ENCODE assay signal across 21 cellular contexts in genomic region chr1:236172041-236172579, GRCh38. TPM values are rescaled to one million over a fixed set of nuclear protein-coding genes. Genes with fewer than 3 reads are reported as not detected.
A peak's percentile ranks its signal among the peaks of the same experiment; 100 is the strongest.
DNase-seq lines count a peak whose midpoint lies in the region; ATAC-seq and TF ChIP-seq lines count a peak whose summit lies in the region.
"Had no signal": no experiment of that assay in that cellular context is flagged by ENCODE, and none has a peak within 500 bp of the region (broad histone marks: within the 10 kb centered on the region; RNA-seq: fewer than 3 reads in every experiment).

No MANE protein-coding gene starts in this region.

- intact Hi-C loops in adrenal gland (cut with DNase I), result no loop called here

- H3K9me3 ChIP-seq in SK-N-MC (ENCODE audit: low read depth, low read length) (no peaks in the 10 kb centered on the region), adrenal gland (replicated peaks in 1 of 3) (no peaks in the 10 kb centered on the region)

- no peaks in the 10 kb centered on the region for H3K4me1 ChIP-seq in adrenal gland (replicated peaks in 1 of 2)

- no peaks in the 10 kb centered on the region for H3K27me3 ChIP-seq in adrenal gland

- H3K27ac ChIP-seq in SK-N-MC, result peak overlapping the region; percentile 77
- H3K27ac ChIP-seq in adrenal gland, result no peak overlapping the region
- H3K27ac ChIP-seq: RWPE1 had no signal

- ATAC-seq in activated T-cell treated with anti-CD3 and anti-CD28 coated beads, Interleukin-2, amount 50 U/mL, for 4 hours, result no peak
- no peak for ATAC-seq in GM18519 (IDR thresholded peaks at IDR 0.05; ENCODE audit: low FRiP score, unreplicated experiment)
- ATAC-seq: HepG2, PC-3 had no signal

- H3K36me3 ChIP-seq in SK-N-MC (ENCODE audit: insufficient read depth, low read length), result peaks cover 57% of the 10 kb centered on the region
- no peaks in the 10 kb centered on the region for H3K36me3 ChIP-seq in adrenal gland (replicated peaks in 1 of 2)

- H3K9ac ChIP-seq in SK-N-MC (ENCODE audit: insufficient read length), result no peak overlapping the region

- no peaks in the 10 kb centered on the region for H3K9me3 Mint-ChIP-seq in activated T-cell treated with anti-CD3 and anti-CD28 coated beads, Interleukin-2, amount 50 U/mL, for 4 hours
- H3K9me3 Mint-ChIP-seq: CD4-positive, alpha-beta memory T cell had no signal

- no peaks in the 10 kb centered on the region for H3K4me1 Mint-ChIP-seq in activated T-cell treated with anti-CD3 and anti-CD28 coated beads, Interleukin-2, amount 50 U/mL, for 4 hours (ENCODE audit: low read depth)

- no peak for TF ChIP-seq POLR2A in adrenal gland (IDR thresholded peaks at IDR 0.05)

- DNase-seq in EH (ENCODE audit: low read depth) (peak; percentile 15), SK-N-MC (ENCODE audit: low read depth, low spot score) (no peak), fibroblast of peridontal ligament (ENCODE audit: extremely low read depth) (peak; percentile 71), adrenal gland (no peak), NCI-H146 treated with DMSO at 0.1 percent for 48 hours (lab: John Stamatoyannopoulos, UW; ENCODE audit: unreplicated experiment) (no peak)
- no peak for DNase-seq in activated T-cell treated with anti-CD3 and anti-CD28 coated beads, Interleukin-2, amount 50 U/mL, for 4 hours
- DNase-seq: Calu3; CD4-positive, alpha-beta memory T cell; EL; KG1; MV-4-11; NCI-H1417; NCI-H187 treated with DMSO at 0.1 percent for 48 hours; NCI-H2227 treated with DMSO at 0.1 percent for 48 hours; NCI-H510A treated with DMSO at 0.1 percent for 48 hours; PC-3; SIG-M5 had no signal

- TF ChIP-seq CTCF in adrenal gland (IDR thresholded peaks at IDR 0.05), result no peak

- no peaks in the 10 kb centered on the region for H3K27me3 Mint-ChIP-seq in activated T-cell treated with anti-CD3 and anti-CD28 coated beads, Interleukin-2, amount 50 U/mL, for 4 hours (ENCODE audit: low read depth)
- H3K27me3 Mint-ChIP-seq: B cell; CD4-positive, alpha-beta memory T cell had no signal

- H3K4me3 Mint-ChIP-seq in activated T-cell treated with anti-CD3 and anti-CD28 coated beads, Interleukin-2, amount 50 U/mL, for 4 hours, result no peak overlapping the region
- H3K4me3 Mint-ChIP-seq: B cell; CD4-positive, alpha-beta memory T cell had no signal

- H3K4me3 ChIP-seq in SK-N-MC (no peak overlapping the region), adrenal gland (no peak overlapping the region)

- peaks cover 4% of the 10 kb centered on the region for H3K36me3 Mint-ChIP-seq in activated T-cell treated with anti-CD3 and anti-CD28 coated beads, Interleukin-2, amount 50 U/mL, for 4 hours (ENCODE audit: insufficient read depth)

RNA-seq across cellular contexts. Expression of gene GPR137B, which starts 29.8 kb away (rescaled TPM):
- 1 to 10 TPM; 5.0 to 6.0 (median 5.6) TPM for total RNA-seq in activated T-cell treated with anti-CD3 and anti-CD28 coated beads, Interleukin-2, amount 50 U/mL, for 4 hours
- total RNA-seq in adrenal gland, result 10 to 100 TPM; 11.8 to 30.0 (median 15.8) TPM
- 1 to 10 TPM; 3.9 to 9.1 (median 4.7) TPM for polyA plus RNA-seq in adrenal gland

Comparison
In these comparisons a context has a peak if more than half of its experiments do, and no peak if none do; other contexts are left out.
1. DNase-seq: peak in EH (single experiment) and fibroblast of peridontal ligament (single experiment); none in SK-N-MC (single experiment), activated T-cell treated with anti-CD3 and anti-CD28 coated beads, Interleukin-2, amount 50 U/mL, for 4 hours (single experiment), adrenal gland (0 of 7) and NCI-H146 treated with DMSO at 0.1 percent for 48 hours (single experiment).